29 cellular contexts compared by ENCODE assay signal in the genomic region with DNA sequence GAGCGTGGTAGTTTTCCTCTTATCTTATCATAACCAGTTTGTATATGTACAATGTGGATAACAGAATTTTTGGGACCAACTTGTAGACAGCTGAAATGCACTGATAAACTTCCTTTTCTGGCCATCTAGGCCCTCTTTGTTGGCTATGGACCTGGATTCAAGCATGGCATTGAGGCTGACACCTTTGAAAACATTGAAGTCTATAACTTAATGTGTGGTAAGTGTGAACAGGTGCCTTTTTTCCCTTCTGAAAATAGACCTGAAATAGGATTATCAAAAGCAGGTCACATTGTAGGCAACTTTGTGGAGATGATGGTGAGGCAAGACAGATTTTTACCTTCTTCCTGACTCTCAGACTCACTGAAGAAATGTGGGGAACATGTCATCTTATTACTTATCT.
"Had no signal": no experiment of that assay in that cellular context is flagged by ENCODE, and none has a peak within 500 bp of the region (broad histone marks: within the 10 kb centered on the region; RNA-seq: fewer than 3 reads in every experiment).

No MANE protein-coding gene starts in this region.

- DNase-seq: hypothalamus; immature natural killer cell; left ventricle myocardium inferior; mesendoderm; naive B cell; natural killer cell; nephron progenitor cell; occipital lobe; ovary; posterior cingulate gyrus; retina; right cardiac atrium; stimulated activated CD4-positive, alpha-beta T cell treated with anti-CD3 and anti-CD28 coated beads, Interleukin-12 subunit alpha, Interleukin-12 subunit beta, amount 100 ng/mL, for 4 hours; stimulated activated CD4-positive, alpha-beta T cell treated with anti-CD3 and anti-CD28 coated beads, Interleukin-15, amount 100 ng/mL, for 24 hours; stimulated activated CD4-positive, alpha-beta T cell treated with anti-CD3 and anti-CD28 coated beads, Interleukin-2, amount 100 ng/mL, for 24 hours; stimulated activated CD4-positive, alpha-beta T cell treated with anti-CD3 and anti-CD28 coated beads, Interleukin-4, amount 100 ng/mL, for 1 hour; stimulated activated naive CD4-positive, alpha-beta T cell; tibial artery; trophoblast cell; upper lobe of right lung had no signal

- H3K27ac ChIP-seq: left ventricle myocardium inferior, neural progenitor cell, neutrophil, ovary, prostate gland, skin epidermis, suprapubic skin, thoracic aorta, tibial artery, upper lobe of right lung had no signal

- H3K4me3 ChIP-seq: left ventricle myocardium inferior, lung, neural progenitor cell, ovary, prostate gland, skin epidermis, suprapubic skin, thoracic aorta, tibial artery, upper lobe of right lung had no signal

- FAIRE-seq: urothelium cell line had no signal

- H3K27me3 ChIP-seq: neural progenitor cell, neutrophil, ovary, suprapubic skin, tibial artery, upper lobe of right lung had no signal

- H3K9me3 ChIP-seq: left ventricle myocardium inferior, neutrophil, ovary, prostate gland, suprapubic skin, thoracic aorta, tibial artery, upper lobe of right lung had no signal

- H3K4me1 ChIP-seq: left ventricle myocardium inferior, neural progenitor cell, prostate gland, suprapubic skin, tibial artery, upper lobe of right lung had no signal

- H3K36me3 ChIP-seq: left ventricle myocardium inferior, neural progenitor cell, neutrophil, ovary, prostate gland, upper lobe of right lung had no signal

- ATAC-seq: natural killer cell, right cardiac atrium, sciatic nerve, upper lobe of right lung had no signal

- H3K9ac ChIP-seq: neural progenitor cell had no signal

- H3K4me2 ChIP-seq: neural progenitor cell had no signal

- H2AFZ ChIP-seq: neural progenitor cell had no signal
